ENCODE assay signal across 11 cellular contexts in genomic region chr20:8860011-8860495, GRCh38.
DNase-seq lines count a peak whose midpoint lies in the region; ATAC-seq, FAIRE-seq and TF ChIP-seq lines count a peak whose summit lies in the region.
"Had no signal": no experiment of that assay in that cellular context is flagged by ENCODE, and none has a peak within 500 bp of the region (broad histone marks: within the 10 kb centered on the region; RNA-seq: fewer than 3 reads in every experiment).

No MANE protein-coding gene starts in this region.

- H3K4me1 Mint-ChIP-seq in stimulated activated effector memory CD8-positive, alpha-beta T cell treated with anti-CD3 and anti-CD28 coated beads, Interleukin-12 subunit alpha, Interleukin-12 subunit beta, amount 100 ng/mL, for 72 hours, result no peaks in the 10 kb centered on the region
- H3K4me1 Mint-ChIP-seq: activated naive CD8-positive, alpha-beta T cell treated with anti-CD3 and anti-CD28 coated beads, Interleukin-2, amount 10 ng/mL, durations not matched to agents 7 days and 5 days had no signal

- DNase-seq in bronchial epithelial cell (ENCODE audit: low read depth) (peak; percentile 87), NCI-H446 (lab: John Stamatoyannopoulos, UW) (no peak), OCI-M1 (lab: John Stamatoyannopoulos, UW) (no peak)
- no peak for DNase-seq in stimulated activated effector memory CD8-positive, alpha-beta T cell treated with anti-CD3 and anti-CD28 coated beads, Interleukin-12 subunit alpha, Interleukin-12 subunit beta, amount 100 ng/mL, for 72 hours (ENCODE audit: low spot score in 2 of 2)
- no peak for DNase-seq in activated CD4-positive, alpha-beta T cell treated with anti-CD3 and anti-CD28 coated beads for 4 hours
- DNase-seq: activated CD4-positive, CD25-positive, alpha-beta regulatory T cell treated with anti-CD3 and anti-CD28 coated beads, Interleukin-2, amount 50 U/mL, for 72 hours; activated naive CD8-positive, alpha-beta T cell treated with anti-CD3 and anti-CD28 coated beads, Interleukin-2, amount 10 ng/mL, durations not matched to agents 7 days and 5 days; gastrocnemius medialis; MV-4-11 had no signal

- no peaks in the 10 kb centered on the region for H3K9me3 Mint-ChIP-seq in stimulated activated effector memory CD8-positive, alpha-beta T cell treated with anti-CD3 and anti-CD28 coated beads, Interleukin-12 subunit alpha, Interleukin-12 subunit beta, amount 100 ng/mL, for 72 hours
- H3K9me3 Mint-ChIP-seq: activated naive CD8-positive, alpha-beta T cell treated with anti-CD3 and anti-CD28 coated beads, Interleukin-2, amount 10 ng/mL, durations not matched to agents 7 days and 5 days had no signal

- H3K36me3 Mint-ChIP-seq in stimulated activated effector memory CD8-positive, alpha-beta T cell treated with anti-CD3 and anti-CD28 coated beads, Interleukin-12 subunit alpha, Interleukin-12 subunit beta, amount 100 ng/mL, for 72 hours, result no peaks in the 10 kb centered on the region
- H3K36me3 Mint-ChIP-seq: activated naive CD8-positive, alpha-beta T cell treated with anti-CD3 and anti-CD28 coated beads, Interleukin-2, amount 10 ng/mL, durations not matched to agents 7 days and 5 days had no signal

- H3K4me3 ChIP-seq in bronchial epithelial cell (ENCODE audit: low read depth, low read length), result no peak overlapping the region
- H3K4me3 ChIP-seq: gastrocnemius medialis had no signal

- no peak overlapping the region for H3K27ac Mint-ChIP-seq in stimulated activated effector memory CD8-positive, alpha-beta T cell treated with anti-CD3 and anti-CD28 coated beads, Interleukin-12 subunit alpha, Interleukin-12 subunit beta, amount 100 ng/mL, for 72 hours
- H3K27ac Mint-ChIP-seq: activated naive CD8-positive, alpha-beta T cell treated with anti-CD3 and anti-CD28 coated beads, Interleukin-2, amount 10 ng/mL, durations not matched to agents 7 days and 5 days had no signal

- peak; percentile 85 for ATAC-seq in GM19395 (IDR thresholded peaks at IDR 0.05; ENCODE audit: unreplicated experiment)
- ATAC-seq in HG03354 (IDR thresholded peaks at IDR 0.05; ENCODE audit: poor library complexity, severe bottlenecking, unreplicated experiment), result peak; percentile 96
- ATAC-seq in stimulated activated effector memory CD8-positive, alpha-beta T cell treated with anti-CD3 and anti-CD28 coated beads, Interleukin-12 subunit alpha, Interleukin-12 subunit beta, amount 100 ng/mL, for 72 hours, result peak; percentile 24
- ATAC-seq: gastrocnemius medialis had no signal

- TF ChIP-seq CTCF in bronchial epithelial cell (IDR thresholded peaks at IDR 0.05; ENCODE audit: insufficient read depth, low read length, severe bottlenecking), result no peak

- no peak for FAIRE-seq in bronchial epithelial cell (lab: Jason Lieb, UNC)

- no peaks in the 10 kb centered on the region for H3K36me3 ChIP-seq in bronchial epithelial cell (ENCODE audit: control insufficient read depth, insufficient read depth, low read length)
- H3K36me3 ChIP-seq: gastrocnemius medialis had no signal

- H3K27me3 ChIP-seq in bronchial epithelial cell (ENCODE audit: control insufficient read depth, insufficient read depth, low read length), result no peaks in the 10 kb centered on the region
- H3K27me3 ChIP-seq: gastrocnemius medialis had no signal

- no peak overlapping the region for H3K4me3 Mint-ChIP-seq in stimulated activated effector memory CD8-positive, alpha-beta T cell treated with anti-CD3 and anti-CD28 coated beads, Interleukin-12 subunit alpha, Interleukin-12 subunit beta, amount 100 ng/mL, for 72 hours
- H3K4me3 Mint-ChIP-seq: activated naive CD8-positive, alpha-beta T cell treated with anti-CD3 and anti-CD28 coated beads, Interleukin-2, amount 10 ng/mL, durations not matched to agents 7 days and 5 days had no signal

Comparison
In these comparisons a context has a peak if more than half of its experiments do, and no peak if none do; other contexts are left out.
1. ATAC-seq: peak in every context shown above with its lines; median percentile 96 in HG03354; 85 in GM19395; 24 in stimulated activated effector memory CD8-positive, alpha-beta T cell treated with anti-CD3 and anti-CD28 coated beads, Interleukin-12 subunit alpha, Interleukin-12 subunit beta, amount 100 ng/mL, for 72 hours.